Comparison of ENCODE assay signal across 28 cellular contexts in genomic region chr12:12107678-12108077, GRCh38. TPM values are rescaled to one million over a fixed set of nuclear protein-coding genes. Genes with fewer than 3 reads are reported as not detected.
"Had no signal": no experiment of that assay in that cellular context is flagged by ENCODE, and none has a peak within 500 bp of the region (broad histone marks: within the 10 kb centered on the region; RNA-seq: fewer than 3 reads in every experiment).

No MANE protein-coding gene starts in this region.

- H3K4me1 Mint-ChIP-seq: activated naive CD8-positive, alpha-beta T cell treated with anti-CD3 and anti-CD28 coated beads, Interleukin-2, amount 10 ng/mL, durations not matched to agents 7 days and 5 days; T-helper 17 cell; WTC11 had no signal

- H3K36me3 ChIP-seq: breast epithelium had no signal

- H3K4me3 ChIP-seq: breast epithelium had no signal

- H3K4me1 ChIP-seq: breast epithelium had no signal

- H3K27me3 Mint-ChIP-seq: T-helper 17 cell had no signal

- H3K4me3 Mint-ChIP-seq: activated CD8-positive, alpha-beta T cell treated with anti-CD3 and anti-CD28 coated beads, Interleukin-2, amount 10 ng/mL, durations not matched to agents 7 days and 5 days; activated naive CD8-positive, alpha-beta T cell treated with anti-CD3 and anti-CD28 coated beads, Interleukin-2, amount 10 ng/mL, durations not matched to agents 7 days and 5 days; T-helper 17 cell; WTC11 had no signal

- H3K27ac ChIP-seq: breast epithelium, RWPE1 had no signal

- H3K27me3 ChIP-seq: breast epithelium had no signal

- DNase-seq: activated CD4-positive, alpha-beta T cell treated with anti-CD3 and anti-CD28 coated beads for 48 hours; activated CD4-positive, alpha-beta T cell treated with anti-CD3 and anti-CD28 coated beads, Interleukin-2, amount 50 U/mL, for 4 hours; activated CD4-positive, CD25-positive, alpha-beta regulatory T cell treated with anti-CD3 and anti-CD28 coated beads, Interleukin-2, amount 50 U/mL, for 72 hours; activated CD8-positive, alpha-beta memory T cell treated with anti-CD3 and anti-CD28 coated beads, Interleukin-2, amount 50 U/mL, for 48 hours; activated CD8-positive, alpha-beta T cell treated with anti-CD3 and anti-CD28 coated beads, Interleukin-2, amount 10 ng/mL, durations not matched to agents 7 days and 5 days; activated naive CD4-positive, alpha-beta T cell treated with anti-CD3 and anti-CD28 coated beads, Interleukin-2, amount 50 U/mL, for 16 hours; activated naive CD8-positive, alpha-beta T cell treated with anti-CD3 and anti-CD28 coated beads, Interleukin-2, amount 10 ng/mL, durations not matched to agents 7 days and 5 days; activated T-cell treated with anti-CD3 and anti-CD28 coated beads, Interleukin-2, amount 50 U/mL, for 1 hour; aorta; caudate nucleus; KG1; NCI-H1092; NCI-H1417; NCI-H1694; NCI-H2029; NCI-H510A treated with DMSO at 0.1 percent for 48 hours; NCI-H69; NK-92 treated with Interleukin-12 subunit alpha and Interleukin-12 subunit beta, amount 100 ng/mL, for 24 hours; OCI-M1; Right ventricle myocardium superior; T-helper 17 cell; T-helper 9 cell had no signal

- ATAC-seq: activated CD8-positive, alpha-beta T cell treated with anti-CD3 and anti-CD28 coated beads, Interleukin-2, amount 10 ng/mL, durations not matched to agents 7 days and 5 days; Panc1; T-helper 17 cell; WTC11 had no signal

- H3K27ac Mint-ChIP-seq: activated CD8-positive, alpha-beta T cell treated with anti-CD3 and anti-CD28 coated beads, Interleukin-2, amount 10 ng/mL, durations not matched to agents 7 days and 5 days; activated naive CD8-positive, alpha-beta T cell treated with anti-CD3 and anti-CD28 coated beads, Interleukin-2, amount 10 ng/mL, durations not matched to agents 7 days and 5 days; T-helper 17 cell; WTC11 had no signal

RNA-seq across cellular contexts. Expression of gene BCL2L14, which starts 36.9 kb away (rescaled TPM):
- total RNA-seq: aorta, LHCN-M2, Right ventricle myocardium superior, SK-MEL-5 had no signal
